8 cellular contexts compared by ENCODE assay signal in genomic region chr17:83051423-83052240, GRCh38. TPM values are rescaled to one million over a fixed set of nuclear protein-coding genes. Genes with fewer than 3 reads are reported as not detected.
A peak's percentile ranks its signal among the peaks of the same experiment; 100 is the strongest.
DNase-seq lines count a peak whose midpoint lies in the region; ATAC-seq, FAIRE-seq and TF ChIP-seq lines count a peak whose summit lies in the region.

No MANE protein-coding gene starts in this region.

- ATAC-seq in HG02840 (IDR thresholded peaks at IDR 0.05; ENCODE audit: low FRiP score, unreplicated experiment) (peak; percentile 95), psoas muscle (peak; percentile 95 to 97 (median 96))

- H3K27ac ChIP-seq in right atrium auricular region (peak overlapping the region; percentile 86 to 87), psoas muscle (peak overlapping the region; percentile 86)

- H3K27me3 ChIP-seq in right atrium auricular region (no peaks in the 10 kb centered on the region), psoas muscle (ENCODE audit: insufficient read depth in 3 of 3, low read length in 2 of 3) (no peaks in the 10 kb centered on the region)

- peak; percentile 97 for DNase-seq in GM12892 (ENCODE audit: insufficient read length)
- peak; percentile 96 for DNase-seq in NCI-H1436 treated with DMSO at 0.1 percent for 48 hours (lab: John Stamatoyannopoulos, UW)
- peak; percentile 96 to 99 (median 97) for DNase-seq in T-helper 1 cell
- DNase-seq in amygdala (lab: John Stamatoyannopoulos, UW) = peak; percentile 62 to 98 (median 95)
- peak; percentile 96 for DNase-seq in right atrium auricular region (ENCODE audit: low spot score)
- DNase-seq in psoas muscle = peak; percentile 97 to 98
- peak; percentile 100 for DNase-seq in urothelium cell line (ENCODE audit: low spot score)

- intact Hi-C loops in psoas muscle (cut with DNase I) = loop anchor here in 1 of 2 donors (2.0 kb wide), 1 partner anchor 25 kb away; no protein-coding TSS in a partner anchor

- H3K36me3 ChIP-seq in right atrium auricular region (no peaks in the 10 kb centered on the region), psoas muscle (ENCODE audit: insufficient read depth in 1 of 2, low read depth in 1 of 2) (peaks cover 0 to 9% of the 10 kb centered on the region in 2 donors)

- H3K4me1 ChIP-seq in right atrium auricular region (peaks cover 0 to 31% of the 10 kb centered on the region in 2 donors), psoas muscle (peaks cover 9% of the 10 kb centered on the region)

- peaks cover 0 to 4% of the 10 kb centered on the region in 2 donors for H3K9me3 ChIP-seq in right atrium auricular region
- no peaks in the 10 kb centered on the region for H3K9me3 ChIP-seq in psoas muscle

- 0 to 1% (median 1%) methylated on average over 38 to 93 of the region's 93 CpGs for WGBS in psoas muscle, 3 donors

- no peak for TF ChIP-seq CTCF in right atrium auricular region (IDR thresholded peaks at IDR 0.05)
- TF ChIP-seq CTCF in psoas muscle (IDR thresholded peaks at IDR 0.05) = no peak

- FAIRE-seq in GM12892 (lab: Jason Lieb, UNC) = peak; percentile 99
- peak; percentile 99 for FAIRE-seq in urothelium cell line (lab: Jason Lieb, UNC)

- H3K4me3 ChIP-seq in right atrium auricular region (peak overlapping the region; percentile 69 to 89), psoas muscle (peak overlapping the region; percentile 80)

- TF ChIP-seq POLR2A in GM12892 (IDR thresholded peaks at IDR 0.05; ENCODE audit: low read depth, low read length) = peak; percentile 91

RNA-seq across cellular contexts. Expression of gene METRNL, which starts 27.8 kb away (rescaled TPM):
- polyA plus RNA-seq in GM12892 (2012; ENCODE audit: missing spikeins) = 0.36 TPM
- 100 to 1,000 TPM in 1 of 2 donors, 10 to 100 TPM in 1; 62.9 to 104 TPM for total RNA-seq in right atrium auricular region
- total RNA-seq in psoas muscle = 10 to 100 TPM in 3 of 4 donors, 1 to 10 TPM in 1; 9.3 to 24.0 (median 11.1) TPM
- polyA plus RNA-seq in psoas muscle = 10 to 100 TPM in 2 of 3 donors, 1 to 10 TPM in 1; 6.7 to 81.7 (median 12.3) TPM

Comparison
In these comparisons a context has a peak if more than half of its experiments do, and no peak if none do; other contexts are left out.
1. Peak in every context shown above with its lines: DNase-seq, ATAC-seq, H3K4me3 ChIP-seq and H3K27ac ChIP-seq.